Comparison of ENCODE assay signal across 8 cellular contexts in the genomic region with DNA sequence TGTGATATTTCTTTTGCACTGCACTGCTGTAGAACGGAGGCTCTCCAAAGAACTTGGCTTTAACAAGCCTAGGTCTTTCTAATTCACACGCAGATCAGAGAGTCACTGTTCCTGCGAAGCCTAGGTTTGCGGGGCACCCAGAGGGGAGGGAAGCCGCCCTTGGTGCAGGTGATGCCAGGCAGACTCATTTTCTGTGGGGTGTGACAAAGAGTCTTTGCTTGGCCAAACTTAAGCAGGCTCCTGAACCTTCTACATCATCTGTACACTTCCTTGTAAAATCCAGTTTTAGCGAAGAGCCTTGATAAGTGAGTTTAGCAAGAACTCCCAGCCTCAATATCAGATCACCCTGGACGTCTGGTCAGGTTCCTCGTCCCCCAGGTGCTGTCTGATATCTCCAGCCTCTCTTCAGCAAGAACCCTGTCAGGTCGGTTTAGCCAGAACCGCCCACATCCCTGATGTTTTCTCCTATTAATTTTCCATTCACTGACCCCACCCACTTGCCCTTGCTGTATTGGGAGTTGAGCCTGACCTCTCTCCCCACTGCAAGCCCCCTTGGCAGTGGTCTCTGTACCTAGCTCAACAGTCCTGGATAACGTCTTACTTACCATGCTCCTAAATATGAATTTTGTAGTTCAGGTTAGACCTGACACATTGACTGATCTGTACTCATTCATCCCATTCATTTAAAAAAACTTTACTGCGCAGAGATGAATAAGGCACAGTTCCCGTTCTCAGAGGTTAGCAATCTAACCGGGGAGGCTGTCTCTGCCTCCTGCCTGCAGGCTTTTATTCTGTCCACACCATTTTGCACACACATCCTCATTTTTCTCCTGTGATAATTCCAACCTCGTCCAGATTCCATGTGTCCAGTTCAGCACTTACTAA. TPM values are rescaled to one million over a fixed set of nuclear protein-coding genes. Genes with fewer than 3 reads are reported as not detected.
DNase-seq lines count a peak whose midpoint lies in the region; ATAC-seq, FAIRE-seq and TF ChIP-seq lines count a peak whose summit lies in the region.

No MANE protein-coding gene starts in this region.

- H3K4me2 ChIP-seq in BLaER1 treated with 17β-estradiol and CSF1 and Interleukin-3, amounts not matched to agents 10 nM and 100 nM: peak overlapping the region; percentile 53 to 84 (median 75)

- peaks cover 59 to 81% (median 73%) of the 10 kb centered on the region in 10 experiments for H3K4me1 ChIP-seq in BLaER1 treated with 17β-estradiol and CSF1 and Interleukin-3, amounts not matched to agents 10 nM and 100 nM
- H3K4me1 ChIP-seq in iPS-20b (ENCODE audit: insufficient read depth, low read length) (peaks cover 4% of the 10 kb centered on the region; the same call in 1 of the 2 replicates), small intestine (ENCODE audit: control insufficient read depth in 2 of 2, insufficient read depth in 1 of 2, low read depth in 1 of 2, low read length in 1 of 2) (no peaks in the 10 kb centered on the region)

- no peaks in the 10 kb centered on the region for H3K9me3 ChIP-seq in BLaER1 treated with 17β-estradiol and CSF1 and Interleukin-3, amounts not matched to agents 10 nM and 100 nM (replicated peaks in 1 of 11)
- no peaks in the 10 kb centered on the region for H3K9me3 ChIP-seq in T-helper 17 cell (ENCODE audit: control insufficient read depth, low read length, poor library complexity, severe bottlenecking)
- H3K9me3 ChIP-seq in iPS-20b (ENCODE audit: insufficient read depth, low read depth, low read length): no peaks in the 10 kb centered on the region
- H3K9me3 ChIP-seq in small intestine (ENCODE audit: control insufficient read depth, low read depth): no peaks in the 10 kb centered on the region

- H3K9ac ChIP-seq in BLaER1 treated with 17β-estradiol and CSF1 and Interleukin-3, amounts not matched to agents 10 nM and 100 nM: 0 out of 22 replicates have a peak overlapping the region, but pooled peaks of 1 of the 11 experiments have one; percentile 5
- H3K9ac ChIP-seq in iPS-20b (ENCODE audit: low read depth, low read length): no peak overlapping the region; the same call in 1 of the 2 replicates

- FAIRE-seq in small intestine (lab: Jason Lieb, UNC) (no peak), D721Med (lab: Jason Lieb, UNC) (no peak)

- DNase-seq in H7: peak; percentile 71
- no peak for DNase-seq in T-helper 17 cell
- no peak for DNase-seq in NCI-H226
- no peak for DNase-seq in small intestine
- DNase-seq in D721Med (ENCODE audit: insufficient read length, low spot score): no peak
- DNase-seq in NCI-H2107 treated with DMSO at 0.1 percent for 48 hours (lab: John Stamatoyannopoulos, UW; ENCODE audit: unreplicated experiment): no peak

- peaks cover 0 to 12% (median 6%) of the 10 kb centered on the region in 11 experiments; a peak in 8 of 22 replicates for H3K36me3 ChIP-seq in BLaER1 treated with 17β-estradiol and CSF1 and Interleukin-3, amounts not matched to agents 10 nM and 100 nM
- H3K36me3 ChIP-seq in H7 (replicated peaks; ENCODE audit: control insufficient read depth, insufficient read depth, low read length): no peaks in the 10 kb centered on the region
- H3K36me3 ChIP-seq in iPS-20b (ENCODE audit: insufficient read depth, low read depth, low read length): no peaks in the 10 kb centered on the region
- H3K36me3 ChIP-seq in small intestine (ENCODE audit: control insufficient read depth in 2 of 2, insufficient read depth in 2 of 2, low read length in 2 of 2): no peaks in the 10 kb centered on the region

- 29 to 38% (median 34%) methylated on average over 15 of the region's 15 CpGs for WGBS in small intestine, 3 donors

- H3K4me3 ChIP-seq in BLaER1 treated with 17β-estradiol and CSF1 and Interleukin-3, amounts not matched to agents 10 nM and 100 nM: peak overlapping the region in 1 of 10 experiments; percentile 95; a peak in 2 of 20 replicates
- no peak overlapping the region; the same call in 1 of the 2 replicates for H3K4me3 ChIP-seq in H7 (ENCODE audit: insufficient read depth, low read depth, low read length)
- H3K4me3 ChIP-seq in iPS-20b (ENCODE audit: low read length): peak overlapping the region; percentile 65
- no peak overlapping the region for H3K4me3 ChIP-seq in small intestine (ENCODE audit: low read depth in 1 of 2, low read length in 2 of 2)

- H3K27me3 ChIP-seq in BLaER1 treated with 17β-estradiol and CSF1 and Interleukin-3, amounts not matched to agents 10 nM and 100 nM: no peaks in the 10 kb centered on the region
- no peaks in the 10 kb centered on the region; the same call in 1 of the 2 replicates for H3K27me3 ChIP-seq in H7 (ENCODE audit: control insufficient read depth, insufficient read depth, low read length)
- no peaks in the 10 kb centered on the region for H3K27me3 ChIP-seq in iPS-20b (ENCODE audit: insufficient read depth, low read length)
- no peaks in the 10 kb centered on the region for H3K27me3 ChIP-seq in small intestine (ENCODE audit: control insufficient read depth in 2 of 2, insufficient read depth in 2 of 2, low read length in 2 of 2)

- H4K20me1 ChIP-seq in BLaER1 treated with 17β-estradiol and CSF1 and Interleukin-3, amounts not matched to agents 10 nM and 100 nM: peaks cover 29 to 38% (median 35%) of the 10 kb centered on the region in 11 experiments

- H3K36me3 Mint-ChIP-seq in T-helper 17 cell (ENCODE audit: low read depth): no peaks in the 10 kb centered on the region

- peaks cover 9% of the 10 kb centered on the region for H3K27me3 Mint-ChIP-seq in T-helper 17 cell

- no peak for TF ChIP-seq CTCF in D721Med (IDR thresholded peaks at IDR 0.05; ENCODE audit: insufficient read depth, missing control alignments)

- H3K4me3 Mint-ChIP-seq in T-helper 17 cell: peak overlapping the region; percentile 77

- ATAC-seq in T-helper 17 cell: no peak

- H3K27ac Mint-ChIP-seq in T-helper 17 cell: peak overlapping the region; percentile 72

- H3K27ac ChIP-seq in BLaER1 treated with 17β-estradiol and CSF1 and Interleukin-3, amounts not matched to agents 10 nM and 100 nM: no peak overlapping the region
- H3K27ac ChIP-seq in iPS-20b (ENCODE audit: low read length) (no peak overlapping the region), small intestine (ENCODE audit: low read depth in 1 of 2, low read length in 1 of 2) (no peak overlapping the region)

- peaks cover 18% of the 10 kb centered on the region for H3K4me1 Mint-ChIP-seq in T-helper 17 cell

RNA-seq across cellular contexts. Expression of a gene that starts 0.9 kb away (rescaled TPM):
- 74.6 and 77.0 TPM in 2 replicates for total RNA-seq in H7 (2014; rRNA removed; shearing (Covaris generic))
- total RNA-seq in T-helper 17 cell: 10 to 100 TPM; 23.2 to 23.7 TPM
- polyA plus RNA-seq in small intestine: 10 to 100 TPM; 56.0 to 78.5 (median 70.5) TPM

RNA-seq across cellular contexts. Expression of a gene that starts 54.7 kb away (rescaled TPM):
- total RNA-seq in H7 (2014; rRNA removed; shearing (Covaris generic)): 26.3 and 34.6 TPM in 2 replicates
- 10 to 100 TPM; 32.6 to 39.3 TPM for total RNA-seq in T-helper 17 cell
- polyA plus RNA-seq in small intestine: 1 to 10 TPM; 1.6 to 4.7 (median 1.6) TPM
